ENCODE assay signal across 1 cellular context in genomic region chr19:56594783-56595547, GRCh38.
TF ChIP-seq lines count a peak whose summit lies in the region.

Gene ZNF71, plus strand, starts transcription at chr19:56595302. Its CDS starts 6,257 bp downstream, at chr19:56601559.

TF ChIP-seq in HepG2, 621 proteins besides CTCF, POLR2A, EP300 and RAD21 (continued from another document and continues in another):
- TF ChIP-seq, protein P1, sequence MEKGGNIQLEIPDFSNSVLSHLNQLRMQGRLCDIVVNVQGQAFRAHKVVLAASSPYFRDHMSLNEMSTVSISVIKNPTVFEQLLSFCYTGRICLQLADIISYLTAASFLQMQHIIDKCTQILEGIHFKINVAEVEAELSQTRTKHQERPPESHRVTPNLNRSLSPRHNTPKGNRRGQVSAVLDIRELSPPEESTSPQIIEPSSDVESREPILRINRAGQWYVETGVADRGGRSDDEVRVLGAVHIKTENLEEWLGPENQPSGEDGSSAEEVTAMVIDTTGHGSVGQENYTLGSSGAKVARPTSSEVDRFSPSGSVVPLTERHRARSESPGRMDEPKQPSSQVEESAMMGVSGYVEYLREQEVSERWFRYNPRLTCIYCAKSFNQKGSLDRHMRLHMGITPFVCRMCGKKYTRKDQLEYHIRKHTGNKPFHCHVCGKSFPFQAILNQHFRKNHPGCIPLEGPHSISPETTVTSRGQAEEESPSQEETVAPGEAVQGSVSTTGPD (CRISPR knock-in tag; IDR thresholded peaks at IDR 0.05), result no peak
- 0 out of 2 replicates have a peak, but pooled peaks have one; percentile 44 for TF ChIP-seq ZSCAN21 (CRISPR knock-in tag; IDR thresholded peaks at IDR 0.05; ENCODE audit: borderline replicate concordance)
- TF ChIP-seq HMGA1 (CRISPR knock-in tag; conservative IDR thresholded peaks at IDR 0.05), result no peak
- peak; percentile 45 for TF ChIP-seq HNRNPLL (IDR thresholded peaks at IDR 0.05; ENCODE audit: low read depth, low read length, poor library complexity, severe bottlenecking)
- no peak for TF ChIP-seq PHB2 (IDR thresholded peaks at IDR 0.05; ENCODE audit: partially characterized antibody)
- no peak for TF ChIP-seq ZKSCAN8 (CRISPR knock-in tag; IDR thresholded peaks at IDR 0.05; ENCODE audit: borderline replicate concordance)
- TF ChIP-seq CAMTA2 (CRISPR knock-in tag; IDR thresholded peaks at IDR 0.05; ENCODE audit: borderline replicate concordance), result no peak
- peak; percentile 67; the same call in 1 of the 2 replicates for TF ChIP-seq KDM5B (CRISPR knock-in tag; IDR thresholded peaks at IDR 0.05; ENCODE audit: borderline replicate concordance)
- no peak for TF ChIP-seq ZNF235 (CRISPR knock-in tag; IDR thresholded peaks at IDR 0.05; ENCODE audit: borderline replicate concordance)
- no peak for TF ChIP-seq ZNF614 (CRISPR knock-in tag; IDR thresholded peaks at IDR 0.05; ENCODE audit: borderline replicate concordance)
- TF ChIP-seq PLRG1 (conservative IDR thresholded peaks at IDR 0.05), result no peak
- peak; percentile 93; the same call in 1 of the 2 replicates for TF ChIP-seq ZNF598 (CRISPR knock-in tag; IDR thresholded peaks at IDR 0.05; ENCODE audit: borderline replicate concordance)
- TF ChIP-seq, protein P2, sequence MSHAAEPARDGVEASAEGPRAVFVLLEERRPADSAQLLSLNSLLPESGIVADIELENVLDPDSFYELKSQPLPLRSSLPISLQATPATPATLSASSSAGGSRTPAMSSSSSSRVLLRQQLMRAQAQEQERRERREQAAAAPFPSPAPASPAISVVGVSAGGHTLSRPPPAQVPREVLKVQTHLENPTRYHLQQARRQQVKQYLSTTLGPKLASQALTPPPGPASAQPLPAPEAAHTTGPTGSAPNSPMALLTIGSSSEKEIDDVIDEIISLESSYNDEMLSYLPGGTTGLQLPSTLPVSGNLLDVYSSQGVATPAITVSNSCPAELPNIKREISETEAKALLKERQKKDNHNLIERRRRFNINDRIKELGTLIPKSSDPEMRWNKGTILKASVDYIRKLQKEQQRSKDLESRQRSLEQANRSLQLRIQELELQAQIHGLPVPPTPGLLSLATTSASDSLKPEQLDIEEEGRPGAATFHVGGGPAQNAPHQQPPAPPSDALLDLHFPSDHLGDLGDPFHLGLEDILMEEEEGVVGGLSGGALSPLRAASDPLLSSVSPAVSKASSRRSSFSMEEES (CRISPR knock-in tag; IDR thresholded peaks at IDR 0.05), result no peak
- TF ChIP-seq XBP1 (CRISPR knock-in tag; IDR thresholded peaks at IDR 0.05), result no peak
- 0 out of 2 replicates have a peak, but pooled peaks have one; percentile 46 for TF ChIP-seq ZNF121 (CRISPR knock-in tag; IDR thresholded peaks at IDR 0.05)
- no peak for TF ChIP-seq EHMT2 (IDR thresholded peaks at IDR 0.05; ENCODE audit: borderline replicate concordance, low read depth, low read length)
- TF ChIP-seq TAF1 (CRISPR knock-in tag; IDR thresholded peaks at IDR 0.05), result peak; percentile 83
- peak; percentile 90 for TF ChIP-seq ZNF263 (CRISPR knock-in tag; IDR thresholded peaks at IDR 0.05)
- 0 out of 2 replicates have a peak, but pooled peaks have one; percentile 48 for TF ChIP-seq ZNF670 (CRISPR knock-in tag; IDR thresholded peaks at IDR 0.05; ENCODE audit: borderline replicate concordance)
- TF ChIP-seq THAP11 (CRISPR knock-in tag; IDR thresholded peaks at IDR 0.05), result peak; percentile 98
- no peak for TF ChIP-seq TEAD2 (CRISPR knock-in tag; IDR thresholded peaks at IDR 0.05)
- no peak for TF ChIP-seq ZNF230 (CRISPR knock-in tag; IDR thresholded peaks at IDR 0.05)
- no peak for TF ChIP-seq ZNF326 (CRISPR knock-in tag; IDR thresholded peaks at IDR 0.05; ENCODE audit: borderline replicate concordance)
- TF ChIP-seq ZFP36L1 (CRISPR knock-in tag; IDR thresholded peaks at IDR 0.05), result no peak
- TF ChIP-seq ZNF780A (CRISPR knock-in tag; IDR thresholded peaks at IDR 0.05), result 0 out of 2 replicates have a peak, but pooled peaks have one; percentile 64
- TF ChIP-seq, protein P3, sequence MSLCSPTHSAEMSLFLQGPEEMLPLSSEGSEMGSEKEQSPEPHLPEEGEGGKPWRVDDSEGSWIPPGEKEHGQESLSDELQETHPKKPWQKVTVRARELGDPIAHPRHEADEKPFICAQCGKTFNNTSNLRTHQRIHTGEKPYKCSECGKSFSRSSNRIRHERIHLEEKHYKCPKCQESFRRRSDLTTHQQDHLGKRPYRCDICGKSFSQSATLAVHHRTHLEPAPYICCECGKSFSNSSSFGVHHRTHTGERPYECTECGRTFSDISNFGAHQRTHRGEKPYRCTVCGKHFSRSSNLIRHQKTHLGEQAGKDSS (CRISPR knock-in tag; IDR thresholded peaks at IDR 0.05; ENCODE audit: borderline replicate concordance, low read depth), result no peak
- no peak; the same call in 1 of the 2 replicates for TF ChIP-seq ZNF574 (CRISPR knock-in tag; IDR thresholded peaks at IDR 0.05)
- no peak for TF ChIP-seq HOXD1 (CRISPR knock-in tag; IDR thresholded peaks at IDR 0.05)
- TF ChIP-seq, protein P4, sequence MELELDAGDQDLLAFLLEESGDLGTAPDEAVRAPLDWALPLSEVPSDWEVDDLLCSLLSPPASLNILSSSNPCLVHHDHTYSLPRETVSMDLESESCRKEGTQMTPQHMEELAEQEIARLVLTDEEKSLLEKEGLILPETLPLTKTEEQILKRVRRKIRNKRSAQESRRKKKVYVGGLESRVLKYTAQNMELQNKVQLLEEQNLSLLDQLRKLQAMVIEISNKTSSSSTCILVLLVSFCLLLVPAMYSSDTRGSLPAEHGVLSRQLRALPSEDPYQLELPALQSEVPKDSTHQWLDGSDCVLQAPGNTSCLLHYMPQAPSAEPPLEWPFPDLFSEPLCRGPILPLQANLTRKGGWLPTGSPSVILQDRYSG (CRISPR knock-in tag; IDR thresholded peaks at IDR 0.05), result no peak
- no peak for TF ChIP-seq MEIS2 (CRISPR knock-in tag; IDR thresholded peaks at IDR 0.05)
- no peak for TF ChIP-seq ZNF550 (CRISPR knock-in tag; IDR thresholded peaks at IDR 0.05; ENCODE audit: borderline replicate concordance)
- TF ChIP-seq XRCC5 (optimal IDR thresholded peaks at IDR 0.05; ENCODE audit: low read length), result peak; percentile 23
- TF ChIP-seq RXRA (CRISPR knock-in tag; IDR thresholded peaks at IDR 0.05), result no peak
- no peak; the same call in 1 of the 2 replicates for TF ChIP-seq ZFP37 (CRISPR knock-in tag; IDR thresholded peaks at IDR 0.05; ENCODE audit: borderline replicate concordance)
- TF ChIP-seq MTF2 (CRISPR knock-in tag; IDR thresholded peaks at IDR 0.05; ENCODE audit: borderline replicate concordance), result no peak
- no peak for TF ChIP-seq STAT5B (CRISPR knock-in tag; IDR thresholded peaks at IDR 0.05)
- TF ChIP-seq ZNF331 (CRISPR knock-in tag; IDR thresholded peaks at IDR 0.05), result peak; percentile 49; the same call in 1 of the 2 replicates
- TF ChIP-seq ZMYM4 (CRISPR knock-in tag; IDR thresholded peaks at IDR 0.05), result peak; percentile 64
- no peak for TF ChIP-seq ZMYM2 (CRISPR knock-in tag; IDR thresholded peaks at IDR 0.05)
- peak; percentile 50; the same call in 1 of the 2 replicates for TF ChIP-seq SUZ12 (IDR thresholded peaks at IDR 0.05; ENCODE audit: low read depth, low read length)
- TF ChIP-seq FUBP1 (CRISPR knock-in tag; IDR thresholded peaks at IDR 0.05; ENCODE audit: borderline replicate concordance), result no peak
- no peak for TF ChIP-seq ZNF264 (CRISPR knock-in tag; IDR thresholded peaks at IDR 0.05)
- no peak for TF ChIP-seq ZBTB42 (CRISPR knock-in tag; IDR thresholded peaks at IDR 0.05)
- TF ChIP-seq, protein P5, sequence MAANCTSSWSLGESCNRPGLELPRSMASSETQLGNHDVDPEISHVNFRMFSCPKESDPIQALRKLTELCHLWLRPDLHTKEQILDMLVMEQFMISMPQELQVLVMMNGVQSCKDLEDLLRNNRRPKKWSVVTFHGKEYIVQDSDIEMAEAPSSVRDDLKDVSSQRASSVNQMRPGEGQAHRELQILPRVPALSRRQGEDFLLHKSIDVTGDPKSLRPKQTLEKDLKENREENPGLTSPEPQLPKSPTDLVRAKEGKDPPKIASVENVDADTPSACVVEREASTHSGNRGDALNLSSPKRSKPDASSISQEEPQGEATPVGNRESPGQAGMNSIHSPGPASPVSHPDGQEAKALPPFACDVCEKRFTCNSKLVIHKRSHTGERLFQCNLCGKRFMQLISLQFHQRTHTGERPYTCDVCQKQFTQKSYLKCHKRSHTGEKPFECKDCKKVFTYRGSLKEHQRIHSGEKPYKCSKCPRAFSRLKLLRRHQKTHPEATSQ (CRISPR knock-in tag; IDR thresholded peaks at IDR 0.05; ENCODE audit: borderline replicate concordance), result no peak; the same call in 1 of the 2 replicates
- TF ChIP-seq NBN (conservative IDR thresholded peaks at IDR 0.05), result no peak
- TF ChIP-seq ZNF703 (CRISPR knock-in tag; IDR thresholded peaks at IDR 0.05; ENCODE audit: borderline replicate concordance), result no peak
- no peak for TF ChIP-seq ZNF33A (CRISPR knock-in tag; IDR thresholded peaks at IDR 0.05; ENCODE audit: borderline replicate concordance)
- no peak for TF ChIP-seq ZNF512B (CRISPR knock-in tag; IDR thresholded peaks at IDR 0.05; ENCODE audit: borderline replicate concordance)
- TF ChIP-seq ZNF44 (CRISPR knock-in tag; IDR thresholded peaks at IDR 0.05), result 0 out of 2 replicates have a peak, but pooled peaks have one; percentile 56
- no peak for TF ChIP-seq HMG20B (CRISPR knock-in tag; conservative IDR thresholded peaks at IDR 0.05)
- no peak for TF ChIP-seq ZC3H4 (CRISPR knock-in tag; IDR thresholded peaks at IDR 0.05; ENCODE audit: borderline replicate concordance)
- TF ChIP-seq ZNF350 (CRISPR knock-in tag; IDR thresholded peaks at IDR 0.05; ENCODE audit: borderline replicate concordance, low read depth), result no peak
- TF ChIP-seq SRSF4 (IDR thresholded peaks at IDR 0.05; ENCODE audit: low read depth, low read length, poor library complexity, severe bottlenecking), result no peak
- TF ChIP-seq, protein P6, sequence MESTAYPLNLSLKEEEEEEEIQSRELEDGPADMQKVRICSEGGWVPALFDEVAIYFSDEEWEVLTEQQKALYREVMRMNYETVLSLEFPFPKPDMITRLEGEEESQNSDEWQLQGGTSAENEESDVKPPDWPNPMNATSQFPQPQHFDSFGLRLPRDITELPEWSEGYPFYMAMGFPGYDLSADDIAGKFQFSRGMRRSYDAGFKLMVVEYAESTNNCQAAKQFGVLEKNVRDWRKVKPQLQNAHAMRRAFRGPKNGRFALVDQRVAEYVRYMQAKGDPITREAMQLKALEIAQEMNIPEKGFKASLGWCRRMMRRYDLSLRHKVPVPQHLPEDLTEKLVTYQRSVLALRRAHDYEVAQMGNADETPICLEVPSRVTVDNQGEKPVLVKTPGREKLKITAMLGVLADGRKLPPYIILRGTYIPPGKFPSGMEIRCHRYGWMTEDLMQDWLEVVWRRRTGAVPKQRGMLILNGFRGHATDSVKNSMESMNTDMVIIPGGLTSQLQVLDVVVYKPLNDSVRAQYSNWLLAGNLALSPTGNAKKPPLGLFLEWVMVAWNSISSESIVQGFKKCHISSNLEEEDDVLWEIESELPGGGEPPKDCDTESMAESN (CRISPR knock-in tag; conservative IDR thresholded peaks at IDR 0.05), result peak; percentile 77
- no peak for TF ChIP-seq RAD51 (IDR thresholded peaks at IDR 0.05; ENCODE audit: borderline replicate concordance)
- no peak for TF ChIP-seq HNF4G (IDR thresholded peaks at IDR 0.05; ENCODE audit: borderline replicate concordance, low read depth, low read length)
- no peak for TF ChIP-seq HNF4G (CRISPR knock-in tag; IDR thresholded peaks at IDR 0.05; ENCODE audit: borderline replicate concordance, low read depth)
- TF ChIP-seq ZMAT3 (CRISPR knock-in tag; conservative IDR thresholded peaks at IDR 0.05), result no peak
